Comparison of ENCODE assay signal across 1 cellular context in the genomic region with DNA sequence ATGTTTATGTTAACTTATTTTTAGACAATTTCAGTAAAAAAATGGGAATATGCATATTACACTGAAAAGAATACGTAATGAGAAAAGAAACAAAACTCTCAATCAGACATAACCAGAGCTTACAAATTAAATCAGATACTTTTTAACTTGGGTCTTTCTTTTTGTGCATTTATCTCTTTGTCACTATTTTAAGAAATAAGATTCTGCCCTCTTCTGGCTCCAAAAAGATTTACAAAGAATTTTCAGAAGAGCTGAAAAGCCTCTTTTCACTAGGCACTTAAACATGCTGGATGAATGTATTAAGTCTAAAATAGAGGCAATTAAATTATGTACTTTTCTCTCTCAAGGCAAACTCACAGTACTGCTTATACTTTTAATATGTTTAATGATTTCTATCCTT.
TF ChIP-seq lines count a peak whose summit lies in the region.

No MANE protein-coding gene starts in this region.

TF ChIP-seq in HepG2, 621 proteins besides CTCF, POLR2A, EP300 and RAD21 (continued from another document):
- TF ChIP-seq ZNF230 (CRISPR knock-in tag; IDR thresholded peaks at IDR 0.05) (no peak), EZH2 (conservative IDR thresholded peaks at IDR 0.05; ENCODE audit: low read depth, low read length) (no peak), TCF12 (IDR thresholded peaks at IDR 0.05) (no peak), TCF12 (CRISPR knock-in tag; IDR thresholded peaks at IDR 0.05) (no peak), PCBP2 (optimal IDR thresholded peaks at IDR 0.05; ENCODE audit: low read depth, low read length, poor library complexity, severe bottlenecking) (no peak)
- TF ChIP-seq, protein P1, sequence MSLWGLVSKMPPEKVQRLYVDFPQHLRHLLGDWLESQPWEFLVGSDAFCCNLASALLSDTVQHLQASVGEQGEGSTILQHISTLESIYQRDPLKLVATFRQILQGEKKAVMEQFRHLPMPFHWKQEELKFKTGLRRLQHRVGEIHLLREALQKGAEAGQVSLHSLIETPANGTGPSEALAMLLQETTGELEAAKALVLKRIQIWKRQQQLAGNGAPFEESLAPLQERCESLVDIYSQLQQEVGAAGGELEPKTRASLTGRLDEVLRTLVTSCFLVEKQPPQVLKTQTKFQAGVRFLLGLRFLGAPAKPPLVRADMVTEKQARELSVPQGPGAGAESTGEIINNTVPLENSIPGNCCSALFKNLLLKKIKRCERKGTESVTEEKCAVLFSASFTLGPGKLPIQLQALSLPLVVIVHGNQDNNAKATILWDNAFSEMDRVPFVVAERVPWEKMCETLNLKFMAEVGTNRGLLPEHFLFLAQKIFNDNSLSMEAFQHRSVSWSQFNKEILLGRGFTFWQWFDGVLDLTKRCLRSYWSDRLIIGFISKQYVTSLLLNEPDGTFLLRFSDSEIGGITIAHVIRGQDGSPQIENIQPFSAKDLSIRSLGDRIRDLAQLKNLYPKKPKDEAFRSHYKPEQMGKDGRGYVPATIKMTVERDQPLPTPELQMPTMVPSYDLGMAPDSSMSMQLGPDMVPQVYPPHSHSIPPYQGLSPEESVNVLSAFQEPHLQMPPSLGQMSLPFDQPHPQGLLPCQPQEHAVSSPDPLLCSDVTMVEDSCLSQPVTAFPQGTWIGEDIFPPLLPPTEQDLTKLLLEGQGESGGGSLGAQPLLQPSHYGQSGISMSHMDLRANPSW (CRISPR knock-in tag; IDR thresholded peaks at IDR 0.05; ENCODE audit: borderline replicate concordance) = no peak
